20 cellular contexts compared by ENCODE assay signal in the genomic region with DNA sequence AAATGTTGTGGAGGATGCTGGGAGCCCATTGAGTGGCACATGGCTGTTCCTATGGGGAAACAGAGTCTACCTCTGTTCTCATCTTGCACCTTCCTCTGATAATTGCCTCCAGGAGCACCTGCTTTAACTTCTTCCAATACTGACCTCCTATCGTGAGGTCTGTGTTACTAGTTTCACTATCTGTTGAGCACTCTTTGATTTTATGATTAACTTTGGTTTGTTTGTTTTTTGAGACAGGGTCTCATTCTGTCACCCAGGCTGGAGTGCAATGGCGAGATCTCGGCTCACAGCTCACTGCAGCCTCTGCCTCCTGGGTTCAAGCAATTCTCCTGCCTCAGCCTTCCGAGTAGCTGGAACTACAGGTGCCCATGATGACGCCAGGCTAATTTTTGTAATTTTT. TPM values are rescaled to one million over a fixed set of nuclear protein-coding genes. Genes with fewer than 3 reads are reported as not detected.
"Had no signal": no experiment of that assay in that cellular context is flagged by ENCODE, and none has a peak within 500 bp of the region (broad histone marks: within the 10 kb centered on the region; RNA-seq: fewer than 3 reads in every experiment).

No MANE protein-coding gene starts in this region.

- H3K4me1 ChIP-seq: ascending aorta, colonic mucosa, gastrocnemius medialis, left lung, pancreas had no signal

- H3K9me3 Mint-ChIP-seq: activated B cell treated with CpG ODN at 0.5 μM for 24 hours; activated naive CD4-positive, alpha-beta T cell treated with anti-CD3 and anti-CD28 coated beads, Interleukin-2, amount 50 U/mL, for 24 hours; central memory CD8-positive, alpha-beta T cell had no signal

- ATAC-seq: esophagus mucosa; gastrocnemius medialis; left lung; pancreas; stimulated activated memory B cell treated with anti-CD40 and anti-IgM and Interleukin-4, amounts not matched to agents 10 μg/mL and 1 μg/mL and 100 μg/mL, for 72 hours had no signal

- H3K9me3 ChIP-seq: ascending aorta, colonic mucosa, gastrocnemius medialis, pancreas, spleen had no signal

- H3K36me3 Mint-ChIP-seq: activated CD4-positive, alpha-beta memory T cell treated with anti-CD3 and anti-CD28 coated beads for 36 hours; stimulated activated memory B cell treated with anti-CD40 and anti-IgM and Interleukin-4, amounts not matched to agents 10 μg/mL and 1 μg/mL and 100 μg/mL, for 72 hours had no signal

- H3K4me3 ChIP-seq: ascending aorta, colonic mucosa, gastrocnemius medialis, left lung, pancreas, spleen had no signal

- DNase-seq: activated B cell treated with CpG ODN at 0.5 μM for 24 hours; activated CD4-positive, alpha-beta T cell treated with anti-CD3 and anti-CD28 coated beads for 4 hours; activated effector memory CD4-positive, alpha-beta T cell treated with anti-CD3 and anti-CD28 coated beads, Interleukin-2, amount 50 U/mL, for 16 hours; activated T-cell treated with anti-CD3 and anti-CD28 coated beads, Interleukin-2, amount 50 U/mL, for 1 hour; colonic mucosa; gastrocnemius medialis; head of caudate nucleus; kidney; left lung; mammary epithelial cell; pancreas; spleen; SW 1271; T-helper 9 cell had no signal

- H3K36me3 ChIP-seq: ascending aorta, colonic mucosa, gastrocnemius medialis, left lung, pancreas, spleen had no signal

- H3K27ac Mint-ChIP-seq: activated B cell treated with CpG ODN at 0.5 μM for 24 hours had no signal

- H3K4me1 Mint-ChIP-seq: activated B cell treated with CpG ODN at 0.5 μM for 24 hours; stimulated activated memory B cell treated with anti-CD40 and anti-IgM and Interleukin-4, amounts not matched to agents 10 μg/mL and 1 μg/mL and 100 μg/mL, for 72 hours had no signal

- H3K27me3 ChIP-seq: ascending aorta, colonic mucosa, gastrocnemius medialis, left lung, pancreas, spleen had no signal

- H3K4me3 Mint-ChIP-seq: activated B cell treated with CpG ODN at 0.5 μM for 24 hours; activated CD4-positive, alpha-beta memory T cell treated with anti-CD3 and anti-CD28 coated beads for 36 hours; activated naive CD4-positive, alpha-beta T cell treated with anti-CD3 and anti-CD28 coated beads, Interleukin-2, amount 50 U/mL, for 24 hours; central memory CD8-positive, alpha-beta T cell; stimulated activated memory B cell treated with anti-CD40 and anti-IgM and Interleukin-4, amounts not matched to agents 10 μg/mL and 1 μg/mL and 100 μg/mL, for 72 hours had no signal

- H3K27ac ChIP-seq: ascending aorta, colonic mucosa, gastrocnemius medialis, pancreas, spleen had no signal

- H3K27me3 Mint-ChIP-seq: activated CD4-positive, alpha-beta memory T cell treated with anti-CD3 and anti-CD28 coated beads for 36 hours; activated naive CD4-positive, alpha-beta T cell treated with anti-CD3 and anti-CD28 coated beads, Interleukin-2, amount 50 U/mL, for 24 hours had no signal

RNA-seq across cellular contexts. Expression of a gene that starts 12.1 kb away (rescaled TPM):
- total RNA-seq: activated B cell treated with CpG ODN at 0.5 μM for 24 hours, ascending aorta, colonic mucosa, esophagus mucosa had no signal
